In genomic region chr4:673349-674091, GRCh38 we compare ENCODE assay signal across 8 cellular contexts. TPM values are rescaled to one million over a fixed set of nuclear protein-coding genes. Genes with fewer than 3 reads are reported as not detected.
A peak's percentile ranks its signal among the peaks of the same experiment; 100 is the strongest.
DNase-seq lines count a peak whose midpoint lies in the region; ATAC-seq, FAIRE-seq and TF ChIP-seq lines count a peak whose summit lies in the region.

No MANE protein-coding gene starts in this region.

- POLR2A ChIA-PET in PC-3 (lab: Charles Lee; ENCODE audit: unreplicated experiment), result interaction anchor here (0.6 kb wide), 1 partner anchor 257 kb away, joined by 5 read pairs; no protein-coding TSS in a partner anchor

- BruUV-seq in PC-3 (replicated peaks; lab: Mats Ljungman, UMichigan), result no TSS peak

- intact Hi-C loops in PC-3 (cut with micrococcal nuclease), result no loop called here

- H3K79me2 ChIP-seq in PC-3 (ENCODE audit: low read length), result peaks cover 20% of the 10 kb centered on the region

- no peaks in the 10 kb centered on the region for H4K20me1 ChIP-seq in PC-3 (ENCODE audit: low read length)

- no peak overlapping the region for H2AFZ ChIP-seq in PC-3 (ENCODE audit: low read length)

- peak overlapping the region; percentile 26; the same call in 1 of the 2 replicates for H3K27ac ChIP-seq in PC-3 (ENCODE audit: low read length)
- H3K27ac ChIP-seq in effector memory CD4-positive, alpha-beta T cell (ENCODE audit: insufficient read depth, low read length, poor library complexity, severe bottlenecking), result peak overlapping the region; percentile 42

- no peak for DNase-seq in GM06990 (ENCODE audit: extremely low read depth, insufficient read length)
- no peak for DNase-seq in PC-3
- DNase-seq in effector memory CD4-positive, alpha-beta T cell, result no peak
- DNase-seq in NCI-H82 treated with DMSO at 0.1 percent for 48 hours (lab: John Stamatoyannopoulos, UW; ENCODE audit: unreplicated experiment), result no peak
- no peak for DNase-seq in RCC 7860 (ENCODE audit: low spot score)
- no peak for DNase-seq in medulla oblongata (ENCODE audit: extremely low spot score)

- ATAC-seq in PC-3 (peak; percentile 31), HG02642 (IDR thresholded peaks at IDR 0.05; ENCODE audit: poor library complexity, unreplicated experiment) (no peak)

- no peak for TF ChIP-seq CTCF in GM06990 (IDR thresholded peaks at IDR 0.05; ENCODE audit: insufficient read depth, low read length, poor library complexity, severe bottlenecking)
- TF ChIP-seq CTCF in PC-3 (conservative IDR thresholded peaks at IDR 0.05; ENCODE audit: low read depth, low read length), result no peak

- H3K27me3 ChIP-seq in GM06990 (replicated peaks; ENCODE audit: control insufficient read depth, insufficient read depth, low read length), result no peaks in the 10 kb centered on the region
- H3K27me3 ChIP-seq in PC-3 (ENCODE audit: low read length), result no peaks in the 10 kb centered on the region
- no peaks in the 10 kb centered on the region for H3K27me3 ChIP-seq in effector memory CD4-positive, alpha-beta T cell (replicated peaks; ENCODE audit: control insufficient read depth, insufficient read depth, low read length, poor library complexity, severe bottlenecking)
- H3K27me3 ChIP-seq in mucosa of stomach (ENCODE audit: control insufficient read depth, insufficient read depth, low read length), result no peaks in the 10 kb centered on the region

- H3K9me2 ChIP-seq in PC-3 (replicated peaks; ENCODE audit: low read length), result no peaks in the 10 kb centered on the region

- CTCF ChIA-PET in PC-3 (lab: Charles Lee), result interaction anchor here (1.0 kb wide), 1 partner anchor 71 kb away, joined by 5 read pairs; no protein-coding TSS in a partner anchor

- H3K4me3 ChIP-seq in GM06990 (replicated peaks; ENCODE audit: low read depth, low read length) (peak overlapping the region; percentile 87), PC-3 (ENCODE audit: low read length) (peak overlapping the region; percentile 96), mucosa of stomach (ENCODE audit: low read length) (peak overlapping the region; percentile 60)
- peak overlapping the region; percentile 97 for H3K4me3 ChIP-seq in effector memory CD4-positive, alpha-beta T cell (ENCODE audit: insufficient read depth, low read depth, low read length, poor library complexity, severe bottlenecking)

- H3K36me3 ChIP-seq in GM06990 (ENCODE audit: control insufficient read depth, insufficient read depth, low read length) (peaks cover 11% of the 10 kb centered on the region), PC-3 (ENCODE audit: low read depth, low read length) (peaks cover 13% of the 10 kb centered on the region), mucosa of stomach (ENCODE audit: control insufficient read depth, insufficient read depth, low read length) (no peaks in the 10 kb centered on the region)
- peaks cover 11% of the 10 kb centered on the region for H3K36me3 ChIP-seq in effector memory CD4-positive, alpha-beta T cell (ENCODE audit: control insufficient read depth, insufficient read depth, low read length)

- H3K4me2 ChIP-seq in PC-3 (ENCODE audit: low read length), result peak overlapping the region; percentile 98

- no peaks in the 10 kb centered on the region for H3K9me3 ChIP-seq in PC-3 (ENCODE audit: low read length)
- no peaks in the 10 kb centered on the region for H3K9me3 ChIP-seq in effector memory CD4-positive, alpha-beta T cell (ENCODE audit: control insufficient read depth, low read length)
- no peaks in the 10 kb centered on the region for H3K9me3 ChIP-seq in mucosa of stomach (ENCODE audit: control insufficient read depth, low read length)

- H3K9ac ChIP-seq in PC-3 (ENCODE audit: low read length), result peak overlapping the region; percentile 86
- H3K9ac ChIP-seq in mucosa of stomach (ENCODE audit: low read length), result peak overlapping the region; percentile 79

- FAIRE-seq in RCC 7860 (lab: Jason Lieb, UNC), result no peak

- H3K4me1 ChIP-seq in PC-3 (ENCODE audit: insufficient read depth, low read length), result peaks cover 25% of the 10 kb centered on the region
- peaks cover 17% of the 10 kb centered on the region for H3K4me1 ChIP-seq in effector memory CD4-positive, alpha-beta T cell (ENCODE audit: control insufficient read depth, insufficient read depth, low read length, poor library complexity, severe bottlenecking)
- H3K4me1 ChIP-seq in mucosa of stomach (ENCODE audit: control insufficient read depth, insufficient read depth, low read length), result peaks cover 37% of the 10 kb centered on the region

- no peaks in the 10 kb centered on the region for H3F3A ChIP-seq in PC-3 (ENCODE audit: low read length, unreplicated experiment)

RNA-seq across cellular contexts. Expression of gene ATP5ME, which starts 0.6 kb away (rescaled TPM):
- 384 and 579 TPM in 2 replicates for total RNA-seq in PC-3 (2014; rRNA removed)

RNA-seq across cellular contexts. Expression of gene MYL5, which starts 0.8 kb away (rescaled TPM):
- total RNA-seq in PC-3 (2014; rRNA removed), result 11.3 and 15.2 TPM in 2 replicates

RNA-seq across cellular contexts. Expression of gene SLC49A3, which starts 15.4 kb away (rescaled TPM):
- not detected in 2 replicates for total RNA-seq in PC-3 (2014; rRNA removed)

RNA-seq across cellular contexts. Expression of gene PCGF3, which starts 32.1 kb away (rescaled TPM):
- total RNA-seq in PC-3 (2014; rRNA removed), result 31.5 and 49.5 TPM in 2 replicates

RNA-seq across cellular contexts. Expression of gene PDE6B, which starts 48.1 kb away (rescaled TPM):
- total RNA-seq in PC-3 (2014; rRNA removed), result not detected in 2 replicates
